ENCODE assay signal across 22 cellular contexts in the genomic region with DNA sequence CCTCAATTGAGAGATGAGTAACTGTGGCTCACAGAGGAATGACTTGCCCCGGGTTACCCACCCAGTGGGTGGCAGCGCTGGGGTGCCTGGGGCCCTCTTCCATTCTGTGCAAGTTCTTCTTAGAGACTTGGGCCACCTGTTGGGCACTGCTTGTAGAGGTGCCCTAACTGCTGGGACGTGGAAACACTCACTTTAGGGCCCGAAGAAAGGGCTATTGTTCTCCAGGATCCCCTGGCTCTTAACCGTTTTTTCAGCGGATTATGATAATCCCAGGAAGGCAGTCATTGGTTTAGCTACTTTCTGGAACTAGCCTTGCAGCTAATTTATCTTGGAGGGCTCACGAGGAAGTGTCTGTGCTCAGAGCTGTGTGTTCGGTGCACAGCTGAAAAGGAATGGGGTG.
A peak's percentile ranks its signal among the peaks of the same experiment; 100 is the strongest.
DNase-seq lines count a peak whose midpoint lies in the region; ATAC-seq and TF ChIP-seq lines count a peak whose summit lies in the region.
"Had no signal": no experiment of that assay in that cellular context is flagged by ENCODE, and none has a peak within 500 bp of the region (broad histone marks: within the 10 kb centered on the region; RNA-seq: fewer than 3 reads in every experiment).

No MANE protein-coding gene starts in this region.

- H3K36me3 ChIP-seq in HCT116 (ENCODE audit: control insufficient read depth in 1 of 2, insufficient read depth in 2 of 2, low read length in 2 of 2) (no peaks in the 10 kb centered on the region), SJCRH30 (no peaks in the 10 kb centered on the region), Peyer's patch (no peaks in the 10 kb centered on the region)
- H3K36me3 ChIP-seq: BE2C, MG63, SJSA1 had no signal

- CTCF ChIA-PET in HCT116 (lab: Charles Lee) = no interaction called here

- no peak overlapping the region for H3K9ac ChIP-seq in HCT116 (ENCODE audit: low read length)
- H3K9ac ChIP-seq: GM23248 had no signal

- TF ChIP-seq POLR2A in HCT116 (IDR thresholded peaks at IDR 0.05; ENCODE audit: borderline replicate concordance, extremely low read depth, insufficient read depth, insufficient read length) = no peak
- TF ChIP-seq POLR2A in Peyer's patch (IDR thresholded peaks at IDR 0.05) = no peak

- ATAC-seq in HCT116 = 0 out of 2 replicates have a peak, but pooled peaks have one; percentile 22
- ATAC-seq in left colon = peak; percentile 2
- no peak for ATAC-seq in GM18867 (IDR thresholded peaks at IDR 0.05; ENCODE audit: unreplicated experiment)
- no peak for ATAC-seq in HG02610 (IDR thresholded peaks at IDR 0.05; ENCODE audit: unreplicated experiment)
- ATAC-seq: A549, K562 had no signal

- intact Hi-C loops in HCT116 (cut with micrococcal nuclease) = no loop called here
- intact Hi-C loops in left colon (cut with DNase I, micrococcal nuclease) = no loop called here

- no peak overlapping the region for H2AFZ ChIP-seq in HCT116 (ENCODE audit: low read depth, low read length, poor library complexity, severe bottlenecking)
- H2AFZ ChIP-seq: GM23248 had no signal

- no peak for TF ChIP-seq RAD21 in HCT116 (IDR thresholded peaks at IDR 0.05; ENCODE audit: low read depth)

- peaks cover 6 to 14% of the 10 kb centered on the region in 2 experiments; a peak in 3 of 4 replicates for H3K4me1 ChIP-seq in HCT116 (ENCODE audit: control insufficient read depth in 1 of 2, insufficient read depth in 2 of 2, low read length in 2 of 2)
- peaks cover 23% of the 10 kb centered on the region for H3K4me1 ChIP-seq in SJCRH30
- H3K4me1 ChIP-seq in Peyer's patch = peaks cover 0 to 22% (median 0%) of the 10 kb centered on the region in 4 donors
- H3K4me1 ChIP-seq: BE2C had no signal

- peak; percentile 6 for DNase-seq in COLO829 (ENCODE audit: low spot score)
- DNase-seq in HCT116 (ENCODE audit: low read depth, low spot score) = no peak
- DNase-seq in SJCRH30 = peak; percentile 69 to 94
- DNase-seq in left colon = peak in 1 of 2 donors; percentile 4
- DNase-seq in Peyer's patch = no peak
- DNase-seq in SK-N-DZ (ENCODE audit: low spot score) = no peak
- DNase-seq: BE2C; CD4-positive, CD25-positive, alpha-beta regulatory T cell; COR-L47; DND-41; GM23248; HCEC 1CT; MG63; NCI-H1417; NCI-H187; NCI-H446 treated with DMSO at 0.1 percent for 48 hours; NCI-H748 treated with DMSO at 0.1 percent for 48 hours had no signal

- no peaks in the 10 kb centered on the region for H4K20me1 ChIP-seq in HCT116 (ENCODE audit: insufficient read depth)

- RAD21 ChIA-PET in HCT116 (lab: Charles Lee; ENCODE audit: low non-redundant PET in 1 of 2, low total read pairs in 2 of 2, uncharacterized antibody in 2 of 2, unreplicated experiment in 2 of 2) = no interaction called here

- POLR2A ChIA-PET in HCT116 (lab: Charles Lee) = no interaction called here

- H3K9me3 ChIP-seq in HCT116 (ENCODE audit: control insufficient read depth in 1 of 2, insufficient read depth in 1 of 2, low read depth in 1 of 2, low read length in 2 of 2) (no peaks in the 10 kb centered on the region), SJCRH30 (replicated peaks) (peaks cover 4% of the 10 kb centered on the region; the same call in 1 of the 2 replicates), Peyer's patch (no peaks in the 10 kb centered on the region)
- H3K9me3 ChIP-seq: A549, BE2C, MG63, SJSA1 had no signal

- H3K79me2 ChIP-seq in HCT116 (ENCODE audit: insufficient read depth, low read length) = no peaks in the 10 kb centered on the region

- H3K27me3 ChIP-seq in HCT116 (ENCODE audit: insufficient read depth, low read length) (no peaks in the 10 kb centered on the region), SJCRH30 (no peaks in the 10 kb centered on the region), Peyer's patch (no peaks in the 10 kb centered on the region)
- H3K27me3 ChIP-seq: MG63, SJSA1 had no signal

- no peak for TF ChIP-seq CTCF in HCT116 (IDR thresholded peaks at IDR 0.05 in 2 of 3, conservative IDR thresholded peaks at IDR 0.05 in 1 of 3; ENCODE audit: borderline replicate concordance in 1 of 3, insufficient read depth in 1 of 3, low read depth in 2 of 3, low read length in 2 of 3)
- TF ChIP-seq CTCF in Peyer's patch (IDR thresholded peaks at IDR 0.05) = no peak

- BruUV-seq in HCT116 (replicated peaks; lab: Mats Ljungman, UMichigan) = no TSS peak

- no peaks in the 10 kb centered on the region for H3K9me2 ChIP-seq in HCT116 (ENCODE audit: insufficient read depth)

- no peak overlapping the region for H3K4me2 ChIP-seq in HCT116 (ENCODE audit: low read length)
- H3K4me2 ChIP-seq: A549 had no signal

- H3K27ac ChIP-seq in HCT116 (ENCODE audit: low read depth, low read length) (no peak overlapping the region), SJCRH30 (peak overlapping the region; percentile 20), Peyer's patch (no peak overlapping the region)
- H3K27ac ChIP-seq: GM23248, SJSA1 had no signal

- no peak overlapping the region for H3K4me3 ChIP-seq in HCT116 (replicated peaks in 1 of 2; ENCODE audit: low read depth in 1 of 2, low read length in 2 of 2)
- no peak overlapping the region for H3K4me3 ChIP-seq in SJCRH30
- H3K4me3 ChIP-seq in Peyer's patch = no peak overlapping the region
- H3K4me3 ChIP-seq: A549, GM23248, K562, MG63, SJSA1 had no signal

TF ChIP-seq in HCT116, 20 proteins besides CTCF, POLR2A, EP300 and RAD21:
- no peak for TF ChIP-seq EZH2 (IDR thresholded peaks at IDR 0.05)
- TF ChIP-seq, protein P1, sequence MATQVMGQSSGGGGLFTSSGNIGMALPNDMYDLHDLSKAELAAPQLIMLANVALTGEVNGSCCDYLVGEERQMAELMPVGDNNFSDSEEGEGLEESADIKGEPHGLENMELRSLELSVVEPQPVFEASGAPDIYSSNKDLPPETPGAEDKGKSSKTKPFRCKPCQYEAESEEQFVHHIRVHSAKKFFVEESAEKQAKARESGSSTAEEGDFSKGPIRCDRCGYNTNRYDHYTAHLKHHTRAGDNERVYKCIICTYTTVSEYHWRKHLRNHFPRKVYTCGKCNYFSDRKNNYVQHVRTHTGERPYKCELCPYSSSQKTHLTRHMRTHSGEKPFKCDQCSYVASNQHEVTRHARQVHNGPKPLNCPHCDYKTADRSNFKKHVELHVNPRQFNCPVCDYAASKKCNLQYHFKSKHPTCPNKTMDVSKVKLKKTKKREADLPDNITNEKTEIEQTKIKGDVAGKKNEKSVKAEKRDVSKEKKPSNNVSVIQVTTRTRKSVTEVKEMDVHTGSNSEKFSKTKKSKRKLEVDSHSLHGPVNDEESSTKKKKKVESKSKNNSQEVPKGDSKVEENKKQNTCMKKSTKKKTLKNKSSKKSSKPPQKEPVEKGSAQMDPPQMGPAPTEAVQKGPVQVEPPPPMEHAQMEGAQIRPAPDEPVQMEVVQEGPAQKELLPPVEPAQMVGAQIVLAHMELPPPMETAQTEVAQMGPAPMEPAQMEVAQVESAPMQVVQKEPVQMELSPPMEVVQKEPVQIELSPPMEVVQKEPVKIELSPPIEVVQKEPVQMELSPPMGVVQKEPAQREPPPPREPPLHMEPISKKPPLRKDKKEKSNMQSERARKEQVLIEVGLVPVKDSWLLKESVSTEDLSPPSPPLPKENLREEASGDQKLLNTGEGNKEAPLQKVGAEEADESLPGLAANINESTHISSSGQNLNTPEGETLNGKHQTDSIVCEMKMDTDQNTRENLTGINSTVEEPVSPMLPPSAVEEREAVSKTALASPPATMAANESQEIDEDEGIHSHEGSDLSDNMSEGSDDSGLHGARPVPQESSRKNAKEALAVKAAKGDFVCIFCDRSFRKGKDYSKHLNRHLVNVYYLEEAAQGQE (IDR thresholded peaks at IDR 0.05; ENCODE audit: low read depth) = no peak
- no peak for TF ChIP-seq FOSL1 (IDR thresholded peaks at IDR 0.05; ENCODE audit: low read depth)
- TF ChIP-seq ZNF274 (IDR thresholded peaks at IDR 0.05; ENCODE audit: low read depth, low read length) = no peak
- TF ChIP-seq CBX3 (IDR thresholded peaks at IDR 0.05; ENCODE audit: low read depth) = no peak
- no peak for TF ChIP-seq ZBTB33 (IDR thresholded peaks at IDR 0.05; ENCODE audit: extremely low read depth, insufficient replicate concordance, low read length)
- no peak for TF ChIP-seq ELF1 (IDR thresholded peaks at IDR 0.05; ENCODE audit: borderline replicate concordance, low read depth)
- TF ChIP-seq ATF3 (IDR thresholded peaks at IDR 0.05) = no peak
- no peak for TF ChIP-seq MAX (IDR thresholded peaks at IDR 0.05)
- TF ChIP-seq EZH2phosphoT487 (IDR thresholded peaks at IDR 0.05; ENCODE audit: borderline replicate concordance) = no peak

Comparison
In these comparisons a context has a peak if more than half of its experiments do, and no peak if none do; other contexts are left out.
1. DNase-seq: peak in COLO829 (single experiment) and SJCRH30 (2 of 2); none in HCT116 (single experiment), Peyer's patch (0 of 3) and SK-N-DZ (single experiment).
2. ATAC-seq: peak in HCT116 (single experiment) and left colon (single experiment); none in GM18867 (single experiment) and HG02610 (single experiment).